In genomic region chr3:50627407-50628051, GRCh38 we compare ENCODE assay signal across 6 cellular contexts. TPM values are rescaled to one million over a fixed set of nuclear protein-coding genes. Genes with fewer than 3 reads are reported as not detected.
DNase-seq lines count a peak whose midpoint lies in the region; ATAC-seq and TF ChIP-seq lines count a peak whose summit lies in the region.

No MANE protein-coding gene starts in this region.

- H3K4me1 ChIP-seq in neural progenitor cell: peaks cover 43% of the 10 kb centered on the region

- in situ Hi-C loops in astrocyte of the cerebellum (cut with HindIII; ENCODE audit: low sequenced_read_pairs): no loop called here

- no peaks in the 10 kb centered on the region for H3K9me3 ChIP-seq in neural progenitor cell (ENCODE audit: low read depth)

- peaks cover 7% of the 10 kb centered on the region for H3K36me3 Mint-ChIP-seq in neural progenitor cell

- TF ChIP-seq CTCF in AG04449 (IDR thresholded peaks at IDR 0.05; ENCODE audit: insufficient read depth, low read length, missing control alignments) (peak; percentile 55), astrocyte of the cerebellum (IDR thresholded peaks at IDR 0.05; ENCODE audit: low read depth, low read length, missing control alignments) (peak; percentile 58), neural progenitor cell (IDR thresholded peaks at IDR 0.05) (peak; percentile 59)

- no peaks in the 10 kb centered on the region for H3K36me3 ChIP-seq in neural progenitor cell

- CTCF ChIA-PET in AG04449 (lab: Yijun Ruan, JAX): interaction anchor here (0.8 to 8.5 kb wide), 9 partner anchors 11 to 762 kb away, joined by 3 to 108 read pairs (median 4); partner anchors contain the start of genes CISH and MAPKAPK3

- no peak overlapping the region for H3K9ac ChIP-seq in neural progenitor cell

- H3K27ac Mint-ChIP-seq in neural progenitor cell: peak overlapping the region; percentile 43

- H4K20me1 ChIP-seq in neural progenitor cell (ENCODE audit: low read depth): peaks cover 22% of the 10 kb centered on the region

- DNase-seq in AG04449 (ENCODE audit: low read depth, low spot score): no peak
- DNase-seq in HS-27A (ENCODE audit: low read depth): peak; percentile 88
- DNase-seq in astrocyte of the cerebellum (ENCODE audit: low read depth): no peak
- DNase-seq in neural progenitor cell (ENCODE audit: low spot score): peak; percentile 74
- no peak for DNase-seq in foreskin melanocyte

- no peak overlapping the region for H3K4me2 ChIP-seq in neural progenitor cell

- H3K4me1 Mint-ChIP-seq in neural progenitor cell: peaks cover 43% of the 10 kb centered on the region

- no peaks in the 10 kb centered on the region for H3K9me3 Mint-ChIP-seq in neural progenitor cell

- H3K4me3 ChIP-seq in AG04449 (ENCODE audit: low read depth, low read length) (no peak overlapping the region), astrocyte of the cerebellum (ENCODE audit: low read depth, low read length) (no peak overlapping the region), neural progenitor cell (no peak overlapping the region)

- POLR2A ChIA-PET in AG04449 (lab: Yijun Ruan, JAX): interaction anchor here (1.5 kb wide), 1 partner anchor 11 kb away, joined by 5 read pairs; no protein-coding TSS in a partner anchor

- H3K79me2 ChIP-seq in neural progenitor cell (ENCODE audit: low read depth): peaks cover 57% of the 10 kb centered on the region

- ATAC-seq in HG03097 (IDR thresholded peaks at IDR 0.05; ENCODE audit: low FRiP score, unreplicated experiment): no peak

- H3K27me3 Mint-ChIP-seq in neural progenitor cell (ENCODE audit: insufficient read depth, low read depth): peaks cover 5% of the 10 kb centered on the region

- H3K4me3 Mint-ChIP-seq in neural progenitor cell: no peak overlapping the region

- no peaks in the 10 kb centered on the region for H3K27me3 ChIP-seq in neural progenitor cell

- H3F3A ChIP-seq in neural progenitor cell (ENCODE audit: low read depth): peaks cover 29% of the 10 kb centered on the region

- H3K27ac ChIP-seq in neural progenitor cell: no peak overlapping the region

- no peak overlapping the region for H2AFZ ChIP-seq in neural progenitor cell (replicated peaks)

RNA-seq across cellular contexts. Expression of gene MAPKAPK3, which starts 10.6 kb away (rescaled TPM):
- total RNA-seq in neural progenitor cell (ENCODE audit: low replicate concordance): 47.7 and 77.5 TPM in 2 replicates

RNA-seq across cellular contexts. Expression of gene CISH, which starts 16.0 kb away (rescaled TPM):
- total RNA-seq in neural progenitor cell (ENCODE audit: low replicate concordance): 0.32 and 0.90 TPM in 2 replicates

RNA-seq across cellular contexts. Expression of gene DOCK3, which starts 47.2 kb away (rescaled TPM):
- 10.7 and 11.1 TPM in 2 replicates for total RNA-seq in neural progenitor cell (ENCODE audit: low replicate concordance)

RNA-seq across cellular contexts. Expression of gene HEMK1, which starts 58.2 kb away (rescaled TPM):
- 9.3 and 20.8 TPM in 2 replicates for total RNA-seq in neural progenitor cell (ENCODE audit: low replicate concordance)

RNA-seq across cellular contexts. Expression of gene C3orf18, which starts 60.0 kb away (rescaled TPM):
- total RNA-seq in neural progenitor cell (ENCODE audit: low replicate concordance): 8.5 and 15.6 TPM in 2 replicates

Comparison
In these comparisons a context has a peak if more than half of its experiments do, and no peak if none do; other contexts are left out.
1. DNase-seq: peak in HS-27A (single experiment) and neural progenitor cell (single experiment); none in AG04449 (single experiment), astrocyte of the cerebellum (single experiment) and foreskin melanocyte (single experiment).
2. Peak in every context shown above with its lines, with median percentiles within 50 percentile points of each other: CTCF ChIP-seq.